In genomic region chr13:28337196-28338045, GRCh38 we compare ENCODE assay signal across 13 cellular contexts.
DNase-seq lines count a peak whose midpoint lies in the region; ATAC-seq and TF ChIP-seq lines count a peak whose summit lies in the region.
"Had no signal": no experiment of that assay in that cellular context is flagged by ENCODE, and none has a peak within 500 bp of the region (broad histone marks: within the 10 kb centered on the region; RNA-seq: fewer than 3 reads in every experiment).

No MANE protein-coding gene starts in this region.

- no peak overlapping the region for H4K5ac ChIP-seq in H9 (ENCODE audit: insufficient read length, low read depth, low read length)

- no peak overlapping the region for H3K27ac ChIP-seq in H9 (ENCODE audit: insufficient read length, low read depth, low read length)
- peak overlapping the region; percentile 12 to 69 (median 60) for H3K27ac ChIP-seq in heart left ventricle
- peak overlapping the region; percentile 72 for H3K27ac ChIP-seq in skeletal muscle tissue (ENCODE audit: low read depth, low read length)
- no peak overlapping the region for H3K27ac ChIP-seq in Peyer's patch
- H3K27ac ChIP-seq: colonic mucosa had no signal

- H3K36me3 ChIP-seq in adipocyte (ENCODE audit: control insufficient read depth, insufficient read depth, low read length, severe bottlenecking) (no peaks in the 10 kb centered on the region), heart left ventricle (peaks cover 0 to 20% (median 0%) of the 10 kb centered on the region in 9 donors), skeletal muscle tissue (ENCODE audit: control insufficient read depth in 3 of 3, insufficient read depth in 3 of 3, low read length in 3 of 3) (no peaks in the 10 kb centered on the region), Peyer's patch (no peaks in the 10 kb centered on the region)
- H3K36me3 ChIP-seq: colonic mucosa had no signal

- no peak overlapping the region for H3K18ac ChIP-seq in H9 (ENCODE audit: insufficient read length, low read depth, low read length)

- no peak overlapping the region for H2BK120ac ChIP-seq in H9 (ENCODE audit: low read depth, low read length, poor library complexity, severe bottlenecking)

- no peaks in the 10 kb centered on the region for H3K27me3 Mint-ChIP-seq in H9 (ENCODE audit: low read depth)

- peaks cover 7 to 27% (median 24%) of the 10 kb centered on the region in 3 experiments; a peak in 5 of 7 replicates for H3K36me3 Mint-ChIP-seq in H9 (ENCODE audit: insufficient read depth in 1 of 3, low read depth in 3 of 3)

- H3K56ac ChIP-seq in H9 (ENCODE audit: insufficient read length, low read depth, low read length), result no peak overlapping the region

- H4K8ac ChIP-seq in H9 (replicated peaks; ENCODE audit: insufficient read length, low read depth, low read length), result no peak overlapping the region

- H2BK20ac ChIP-seq in H9 (ENCODE audit: low read depth, low read length, poor library complexity, severe bottlenecking), result no peak overlapping the region

- no peak overlapping the region for H3K23ac ChIP-seq in H9 (ENCODE audit: insufficient read length, low read depth, low read length)

- intact Hi-C loops in heart left ventricle (cut with DNase I), result loop anchor here in 4 of 10 donors (5.0 to 10.0 kb wide), 4 partner anchors 57 to 380 kb away; partner anchors contain the start of genes FLT1 (in 1 of the 4) and SLC46A3 (in 1 of the 4)

- H3K79me2 ChIP-seq in H9 (ENCODE audit: insufficient read depth, low read length), result no peaks in the 10 kb centered on the region

- no peaks in the 10 kb centered on the region for H3K9me3 ChIP-seq in H9 (ENCODE audit: control insufficient read depth, low read depth, low read length)
- peaks cover 3% of the 10 kb centered on the region for H3K9me3 ChIP-seq in adipocyte (ENCODE audit: control insufficient read depth, low read length)
- no peaks in the 10 kb centered on the region for H3K9me3 ChIP-seq in heart left ventricle
- H3K9me3 ChIP-seq in skeletal muscle tissue (ENCODE audit: control insufficient read depth in 3 of 3, low read length in 3 of 3), result no peaks in the 10 kb centered on the region
- no peaks in the 10 kb centered on the region for H3K9me3 ChIP-seq in Peyer's patch
- H3K9me3 ChIP-seq: colonic mucosa had no signal

- H3K4me3 Mint-ChIP-seq in H9, result no peak overlapping the region
- H3K4me3 Mint-ChIP-seq: activated T-cell treated with anti-CD3 and anti-CD28 coated beads, Interleukin-2, amount 50 U/mL, for 72 hours; neural crest cell had no signal

- H2BK5ac ChIP-seq in H9 (ENCODE audit: insufficient read length, low read length), result no peak overlapping the region

- H2AFZ ChIP-seq in H9 (ENCODE audit: low read length), result no peak overlapping the region

- H3K9me3 Mint-ChIP-seq in H9, result no peaks in the 10 kb centered on the region
- H3K9me3 Mint-ChIP-seq: activated T-cell treated with anti-CD3 and anti-CD28 coated beads, Interleukin-2, amount 50 U/mL, for 72 hours; neural crest cell had no signal

- H3K4me1 ChIP-seq in H9 (ENCODE audit: insufficient read depth, low read length) (no peaks in the 10 kb centered on the region), adipocyte (ENCODE audit: control insufficient read depth, insufficient read depth, low read length) (peaks cover 12% of the 10 kb centered on the region), heart left ventricle (peaks cover 10 to 65% (median 37%) of the 10 kb centered on the region in 12 donors), skeletal muscle tissue (ENCODE audit: control insufficient read depth in 3 of 3, insufficient read depth in 3 of 3, low read length in 3 of 3) (peaks cover 0 to 16% (median 2%) of the 10 kb centered on the region in 3 donors), Peyer's patch (no peaks in the 10 kb centered on the region)
- H3K4me1 ChIP-seq: colonic mucosa had no signal

- H3K4me2 ChIP-seq in H9 (ENCODE audit: insufficient read depth, insufficient read length, low read length), result no peak overlapping the region

- H3K9ac ChIP-seq in H9 (ENCODE audit: extremely low read depth, insufficient read length, low read length), result no peak overlapping the region
- no peak overlapping the region for H3K9ac ChIP-seq in adipocyte (ENCODE audit: low read length)
- H3K9ac ChIP-seq in skeletal muscle tissue (ENCODE audit: low read depth in 1 of 3, low read length in 3 of 3), result no peak overlapping the region

- no peak overlapping the region for H3T11ph ChIP-seq in H9 (ENCODE audit: low read length)

- H3K27me3 ChIP-seq in H9 (ENCODE audit: insufficient read depth, low read length) (no peaks in the 10 kb centered on the region), adipocyte (replicated peaks; ENCODE audit: control insufficient read depth, insufficient read depth, low read length) (no peaks in the 10 kb centered on the region), heart left ventricle (peaks cover 0 to 9% (median 0%) of the 10 kb centered on the region in 9 donors), skeletal muscle tissue (ENCODE audit: control insufficient read depth in 3 of 3, insufficient read depth in 3 of 3, low read length in 3 of 3) (no peaks in the 10 kb centered on the region), Peyer's patch (no peaks in the 10 kb centered on the region)
- H3K27me3 ChIP-seq: colonic mucosa had no signal

- H4K91ac ChIP-seq in H9 (ENCODE audit: insufficient read length, low read depth, low read length), result no peak overlapping the region

- DNase-seq in H9 (no peak), adipocyte (ENCODE audit: low read depth) (peak; percentile 54), heart left ventricle (peak in 1 of 5 donors; percentile 29), Peyer's patch (no peak), T1000 (lab: John Stamatoyannopoulos, UW) (no peak), NCI-H1694 treated with DMSO at 0.1 percent for 48 hours (lab: John Stamatoyannopoulos, UW) (no peak), putamen (ENCODE audit: low spot score) (no peak)
- DNase-seq: activated T-cell treated with anti-CD3 and anti-CD28 coated beads, Interleukin-2, amount 50 U/mL, for 72 hours; colonic mucosa; DND-41; NCI-H1092 had no signal

- peaks cover 10 to 15% of the 10 kb centered on the region in 2 experiments for H3K4me1 Mint-ChIP-seq in H9
- H3K4me1 Mint-ChIP-seq: neural crest cell had no signal

- peak overlapping the region in 2 of 3 experiments; percentile 22 to 35; a peak in 2 of 7 replicates for H3K27ac Mint-ChIP-seq in H9
- H3K27ac Mint-ChIP-seq: activated T-cell treated with anti-CD3 and anti-CD28 coated beads, Interleukin-2, amount 50 U/mL, for 72 hours had no signal

- no peaks in the 10 kb centered on the region for H3K79me1 ChIP-seq in H9 (ENCODE audit: insufficient read depth, low read depth, low read length, poor library complexity, severe bottlenecking)

- no peak overlapping the region for H3K4ac ChIP-seq in H9 (ENCODE audit: low read depth, low read length)

- peak; percentile 21 to 61 (median 42) for ATAC-seq in heart left ventricle
- ATAC-seq: activated T-cell treated with anti-CD3 and anti-CD28 coated beads, Interleukin-2, amount 50 U/mL, for 72 hours had no signal

- H3K23me2 ChIP-seq in H9 (ENCODE audit: insufficient read length, low read depth, low read length, poor library complexity, severe bottlenecking), result no peaks in the 10 kb centered on the region

- TF ChIP-seq POLR2A in heart left ventricle (IDR thresholded peaks at IDR 0.05), result no peak
- no peak for TF ChIP-seq POLR2A in Peyer's patch (IDR thresholded peaks at IDR 0.05)

- no peak overlapping the region for H3K14ac ChIP-seq in H9 (ENCODE audit: insufficient read depth, low read length)

- no peak for TF ChIP-seq CTCF in H9 (conservative IDR thresholded peaks at IDR 0.05)
- TF ChIP-seq CTCF in heart left ventricle (IDR thresholded peaks at IDR 0.05), result no peak
- TF ChIP-seq CTCF in Peyer's patch (IDR thresholded peaks at IDR 0.05), result no peak

- no CpG with 5 or more reads among the region's 4 CpGs for WGBS in H9 (ENCODE audit: extremely low coverage, insufficient read length, low lambda C conversion rate)
- WGBS in heart left ventricle, 4 donors, result 31 to 48% (median 36%) methylated on average over 4 of the region's 4 CpGs

- no peaks in the 10 kb centered on the region for H4K20me1 ChIP-seq in H9 (ENCODE audit: control insufficient read depth, insufficient read depth, insufficient read length)

- H3K4me3 ChIP-seq in adipocyte (ENCODE audit: low read length) (no peak overlapping the region), heart left ventricle (no peak overlapping the region), skeletal muscle tissue (ENCODE audit: low read length in 3 of 3) (no peak overlapping the region), Peyer's patch (no peak overlapping the region)
- H3K4me3 ChIP-seq: colonic mucosa had no signal

- no peak overlapping the region for H2BK15ac ChIP-seq in H9 (ENCODE audit: low read depth, low read length)

- H2AK5ac ChIP-seq in H9 (ENCODE audit: insufficient read length, low read length), result no peak overlapping the region

- no peak overlapping the region for H2BK12ac ChIP-seq in H9 (ENCODE audit: insufficient read length, low read depth, low read length)

Comparison
In these comparisons a context has a peak if more than half of its experiments do, and no peak if none do; other contexts are left out.
1. H3K27ac ChIP-seq: peak in heart left ventricle (12 of 12) and skeletal muscle tissue (single experiment); none in H9 (single experiment) and Peyer's patch (0 of 4).